8 cellular contexts compared by ENCODE assay signal in genomic region chr11:78417888-78418583, GRCh38. TPM values are rescaled to one million over a fixed set of nuclear protein-coding genes. Genes with fewer than 3 reads are reported as not detected.
DNase-seq lines count a peak whose midpoint lies in the region; ATAC-seq and TF ChIP-seq lines count a peak whose summit lies in the region.

No MANE protein-coding gene starts in this region.

- H3K4me1 ChIP-seq in Karpas-422 (ENCODE audit: low read length) (peaks cover 43% of the 10 kb centered on the region), SJCRH30 (0 out of 2 replicates have a peak, but pooled peaks cover 4% of the 10 kb centered on the region)

- no peak for TF ChIP-seq CTCF in omental fat pad (IDR thresholded peaks at IDR 0.05)

- peak overlapping the region; percentile 78 for H3K4me2 ChIP-seq in Karpas-422 (ENCODE audit: low read depth, low read length, poor library complexity, severe bottlenecking)

- no peaks in the 10 kb centered on the region for H3K9me3 Mint-ChIP-seq in activated naive CD4-positive, alpha-beta T cell treated with anti-CD3 and anti-CD28 coated beads, Interleukin-2, amount 10 ng/mL, durations not matched to agents 7 days and 5 days

- H3K4me3 ChIP-seq in Karpas-422 (ENCODE audit: low read length) (peak overlapping the region; percentile 71), SJCRH30 (peak overlapping the region; percentile 86)

- peaks cover 49% of the 10 kb centered on the region for H3K4me1 Mint-ChIP-seq in activated naive CD4-positive, alpha-beta T cell treated with anti-CD3 and anti-CD28 coated beads, Interleukin-2, amount 10 ng/mL, durations not matched to agents 7 days and 5 days

- DNase-seq in DMS53 treated with DMSO at 0.1 percent for 48 hours (lab: John Stamatoyannopoulos, UW; ENCODE audit: unreplicated experiment) (peak; percentile 90), Karpas-422 (peak; percentile 89), SJCRH30 (peak; percentile 76 to 83), glomerular visceral epithelial cell (ENCODE audit: extremely low spot score) (peak; percentile 81), omental fat pad (ENCODE audit: low spot score) (peak; percentile 38)
- peak; percentile 85 for DNase-seq in activated naive CD4-positive, alpha-beta T cell treated with anti-CD3 and anti-CD28 coated beads, Interleukin-2, amount 10 ng/mL, durations not matched to agents 7 days and 5 days

- ATAC-seq in GM21717 (IDR thresholded peaks at IDR 0.05; ENCODE audit: unreplicated experiment): peak; percentile 50
- no peak for ATAC-seq in omental fat pad (ENCODE audit: low FRiP score)

- H3K27me3 Mint-ChIP-seq in activated naive CD4-positive, alpha-beta T cell treated with anti-CD3 and anti-CD28 coated beads, Interleukin-2, amount 10 ng/mL, durations not matched to agents 7 days and 5 days: peaks cover 38% of the 10 kb centered on the region

- peak overlapping the region; percentile 78 for H3K4me3 Mint-ChIP-seq in activated naive CD4-positive, alpha-beta T cell treated with anti-CD3 and anti-CD28 coated beads, Interleukin-2, amount 10 ng/mL, durations not matched to agents 7 days and 5 days

- H2AFZ ChIP-seq in Karpas-422 (ENCODE audit: low read length): peak overlapping the region; percentile 45; the same call in 1 of the 2 replicates

- H3K27ac ChIP-seq in Karpas-422 (ENCODE audit: low read length) (no peak overlapping the region), SJCRH30 (peak overlapping the region; percentile 47), temporal lobe (ENCODE audit: low read depth, low read length) (peak overlapping the region; percentile 80)

- no peaks in the 10 kb centered on the region for H3K9me2 ChIP-seq in Karpas-422 (replicated peaks; ENCODE audit: insufficient read depth, low read length)

- H3K36me3 ChIP-seq in Karpas-422 (ENCODE audit: insufficient read depth, low read length) (no peaks in the 10 kb centered on the region), SJCRH30 (no peaks in the 10 kb centered on the region)

- H3K27me3 ChIP-seq in Karpas-422 (ENCODE audit: low read length): no peaks in the 10 kb centered on the region
- H3K27me3 ChIP-seq in SJCRH30: no peaks in the 10 kb centered on the region

- peak overlapping the region; percentile 50 for H3K27ac Mint-ChIP-seq in activated naive CD4-positive, alpha-beta T cell treated with anti-CD3 and anti-CD28 coated beads, Interleukin-2, amount 10 ng/mL, durations not matched to agents 7 days and 5 days

- peaks cover 4% of the 10 kb centered on the region for H3K36me3 Mint-ChIP-seq in activated naive CD4-positive, alpha-beta T cell treated with anti-CD3 and anti-CD28 coated beads, Interleukin-2, amount 10 ng/mL, durations not matched to agents 7 days and 5 days

- CTCF ChIA-PET in activated naive CD4-positive, alpha-beta T cell treated with anti-CD3 and anti-CD28 coated beads, Interleukin-2, amount 10 ng/mL, durations not matched to agents 7 days and 5 days (lab: Charles Lee): interaction anchor here (0.9 to 7.6 kb wide), 12 partner anchors 11 to 279 kb away, joined by 3 to 100 read pairs (median 4); partner anchors contain the start of gene ALG8

- no peaks in the 10 kb centered on the region; the same call in 1 of the 2 replicates for H4K20me1 ChIP-seq in Karpas-422 (ENCODE audit: insufficient read depth, low read depth, low read length)

- H3K79me2 ChIP-seq in Karpas-422 (ENCODE audit: low read length): no peaks in the 10 kb centered on the region

- H3K9me3 ChIP-seq in Karpas-422 (ENCODE audit: low read length) (no peaks in the 10 kb centered on the region), SJCRH30 (replicated peaks) (no peaks in the 10 kb centered on the region)

- H3K9ac ChIP-seq in Karpas-422 (ENCODE audit: low read length): peak overlapping the region; percentile 70

RNA-seq across cellular contexts. Expression of gene GAB2, which starts 0.4 kb away (rescaled TPM):
- 2.6 and 2.7 TPM in 2 replicates for total RNA-seq in Karpas-422 (2014; rRNA removed; shearing (Covaris generic); ENCODE audit: low replicate concordance)
- total RNA-seq in SJCRH30 (2014; rRNA removed; shearing (Covaris generic)): 5.6 TPM in 2 replicates
- total RNA-seq in omental fat pad (10 to 100 TPM; 25.3 to 97.7 (median 36.1) TPM), temporal lobe (19.9 TPM)

Comparison
In these comparisons a context has a peak if more than half of its experiments do, and no peak if none do; other contexts are left out.
1. DNase-seq: peak in every context shown above with its lines; median percentile 90 in DMS53 treated with DMSO at 0.1 percent for 48 hours; 89 in Karpas-422; 85 in activated naive CD4-positive, alpha-beta T cell treated with anti-CD3 and anti-CD28 coated beads, Interleukin-2, amount 10 ng/mL, durations not matched to agents 7 days and 5 days; 81 in glomerular visceral epithelial cell; 80 in SJCRH30; 38 in omental fat pad.